In genomic region chr13:35839746-35840273, GRCh38 we compare ENCODE assay signal across 14 cellular contexts.
DNase-seq lines count a peak whose midpoint lies in the region; ATAC-seq and TF ChIP-seq lines count a peak whose summit lies in the region.
"Had no signal": no experiment of that assay in that cellular context is flagged by ENCODE, and none has a peak within 500 bp of the region (broad histone marks: within the 10 kb centered on the region; RNA-seq: fewer than 3 reads in every experiment).

No MANE protein-coding gene starts in this region.

- no peak for DNase-seq in IMR-90
- peak in 7 of 61 donors; percentile 7 to 87 (median 19) for DNase-seq in caudate nucleus (lab: John Stamatoyannopoulos, UW)
- peak; percentile 24 for DNase-seq in globus pallidus (ENCODE audit: low spot score)
- peak in 6 of 49 donors; percentile 4 to 70 (median 32) for DNase-seq in substantia nigra (lab: John Stamatoyannopoulos, UW)
- DNase-seq in medulla oblongata (ENCODE audit: extremely low spot score): no peak
- DNase-seq: CD8-positive, alpha-beta T cell; KBM-7; NCI-H1048; NCI-H1694; NCI-H2107; NCI-H69 had no signal

- ATAC-seq in IMR-90 (ENCODE audit: low read depth): no peak
- ATAC-seq in HG03565 (IDR thresholded peaks at IDR 0.05; ENCODE audit: unreplicated experiment): no peak
- ATAC-seq in HG02763 (IDR thresholded peaks at IDR 0.05; ENCODE audit: unreplicated experiment): no peak
- ATAC-seq: CD8-positive, alpha-beta T cell had no signal

- POLR2A ChIA-PET in IMR-90 (lab: Charles Lee; ENCODE audit: unreplicated experiment): no interaction called here

- no peak overlapping the region for H3K4me3 ChIP-seq in IMR-90 (ENCODE audit: insufficient read depth, low read depth, low read length)

- H3K27me3 ChIP-seq in IMR-90 (ENCODE audit: control insufficient read depth, insufficient read depth, low read length): no peaks in the 10 kb centered on the region

- no peak overlapping the region; the same call in 2 of the 3 replicates for H2BK15ac ChIP-seq in IMR-90 (ENCODE audit: low read depth, low read length)

- intact Hi-C loops in IMR-90 (cut with micrococcal nuclease): no loop called here

- H3K14ac ChIP-seq in IMR-90 (replicated peaks; ENCODE audit: low read depth, low read length): no peak overlapping the region

- no peak overlapping the region for H3K9ac ChIP-seq in IMR-90 (ENCODE audit: low read depth, low read length)

- H2BK20ac ChIP-seq in IMR-90 (ENCODE audit: low read depth, low read length): no peak overlapping the region

- H3K27ac ChIP-seq in IMR-90 (ENCODE audit: insufficient read depth, low read length): no peak overlapping the region
- H3K27ac ChIP-seq in caudate nucleus (ENCODE audit: low read depth, low read length): peak overlapping the region; percentile 95
- H3K27ac ChIP-seq in substantia nigra (ENCODE audit: low read depth, low read length, poor library complexity, severe bottlenecking): peak overlapping the region; percentile 83
- H3K27ac ChIP-seq: RWPE1 had no signal

- H4K20me1 ChIP-seq in IMR-90 (ENCODE audit: insufficient read depth, low read length): no peaks in the 10 kb centered on the region

- no TSS peak for BruUV-seq in IMR-90 (replicated peaks; lab: Mats Ljungman, UMichigan)

- CTCF ChIA-PET in IMR-90 (lab: Yijun Ruan, JAX): interaction anchor here (0.7 to 1.5 kb wide), 2 partner anchors 11 to 37 kb away, joined by 3 read pairs; no protein-coding TSS in a partner anchor

- H3K4ac ChIP-seq in IMR-90 (ENCODE audit: low read depth, low read length): no peak overlapping the region

- no CpG with 5 or more reads among the region's 5 CpGs for WGBS in IMR-90 (ENCODE audit: extremely low coverage in 2 of 2, insufficient read length in 1 of 2), 2 experiments

- no peak overlapping the region for H2BK5ac ChIP-seq in IMR-90 (ENCODE audit: low read depth, low read length, poor library complexity, severe bottlenecking)

- no peak overlapping the region for H3K4me2 ChIP-seq in IMR-90 (ENCODE audit: low read depth, low read length)

- H3K36me3 ChIP-seq in IMR-90 (ENCODE audit: control insufficient read depth, insufficient read depth, low read length): no peaks in the 10 kb centered on the region

- H3K4me1 ChIP-seq in IMR-90 (ENCODE audit: control insufficient read depth, insufficient read depth, low read length): peaks cover 2% of the 10 kb centered on the region

- H3K56ac ChIP-seq in IMR-90 (ENCODE audit: extremely low read depth, insufficient read depth, low read length): no peak overlapping the region

- H4K5ac ChIP-seq in IMR-90 (ENCODE audit: low read depth, low read length): no peak overlapping the region

- no peak overlapping the region for H2AK5ac ChIP-seq in IMR-90 (ENCODE audit: low read depth, low read length)

- H3K9me1 ChIP-seq in IMR-90 (ENCODE audit: insufficient read depth, low read length): no peaks in the 10 kb centered on the region

- H4K8ac ChIP-seq in IMR-90 (ENCODE audit: low read depth in 2 of 2, low read length in 2 of 2): no peak overlapping the region

- no peaks in the 10 kb centered on the region for H3K9me3 ChIP-seq in IMR-90 (ENCODE audit: control insufficient read depth, insufficient read depth, low read length)

- no peak for TF ChIP-seq RAD21 in IMR-90 (IDR thresholded peaks at IDR 0.05; ENCODE audit: low read length)

- H3K23ac ChIP-seq in IMR-90 (ENCODE audit: low read depth, low read length): no peak overlapping the region

- H3K18ac ChIP-seq in IMR-90 (ENCODE audit: low read depth, low read length): no peak overlapping the region

- H2AK9ac ChIP-seq in IMR-90 (replicated peaks; ENCODE audit: low read depth, low read length, poor library complexity): no peak overlapping the region

- TF ChIP-seq POLR2A in IMR-90 (IDR thresholded peaks at IDR 0.05; ENCODE audit: low read depth, low read length): no peak

- in situ Hi-C loops in IMR-90 (cut with MboI; ENCODE audit: low sequenced_read_pairs): no loop called here

- H3K79me1 ChIP-seq in IMR-90 (ENCODE audit: low read depth in 1 of 2, low read length in 2 of 2): no peaks in the 10 kb centered on the region

- H4K91ac ChIP-seq in IMR-90 (ENCODE audit: insufficient read depth, low read depth, low read length): no peak overlapping the region

- peak overlapping the region; percentile 53; the same call in 1 of the 2 replicates for H2BK120ac ChIP-seq in IMR-90 (ENCODE audit: low read depth, low read length)

- no peak for TF ChIP-seq CTCF in IMR-90 (conservative IDR thresholded peaks at IDR 0.05; ENCODE audit: low read depth, low read length)

- dilution Hi-C loops in IMR-90 (cut with HindIII; ENCODE audit: low sequenced_read_pairs, unreplicated experiment): no loop called here

- H2AFZ ChIP-seq in IMR-90 (replicated peaks; ENCODE audit: low read length, poor library complexity): no peak overlapping the region

TF ChIP-seq in IMR-90, 13 proteins besides CTCF, POLR2A, EP300 and RAD21:
- TF ChIP-seq SMC3 (IDR thresholded peaks at IDR 0.05; ENCODE audit: low read depth, low read length): no peak
